ENCODE assay signal across 33 cellular contexts in the genomic region with DNA sequence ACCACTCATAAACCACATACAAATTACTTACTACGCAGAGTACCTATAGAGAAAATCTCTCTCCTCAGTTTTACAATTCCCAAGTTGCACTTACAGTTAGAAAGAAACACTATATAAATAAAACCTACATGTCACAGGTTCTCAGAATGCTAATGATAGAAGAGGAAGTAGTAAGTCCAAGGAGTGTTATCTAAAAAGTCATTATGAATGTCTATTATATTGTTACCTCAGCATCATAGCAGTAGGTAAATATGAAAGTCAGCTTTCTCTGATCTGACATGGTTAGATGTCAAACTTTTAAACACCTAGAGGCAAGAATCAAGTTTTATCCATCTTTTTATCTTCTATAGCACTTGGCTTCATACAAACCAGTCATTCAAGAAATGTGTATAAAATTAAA.
"Had no signal": no experiment of that assay in that cellular context is flagged by ENCODE, and none has a peak within 500 bp of the region (broad histone marks: within the 10 kb centered on the region; RNA-seq: fewer than 3 reads in every experiment).

No MANE protein-coding gene starts in this region.

- FAIRE-seq: frontal cortex had no signal

- ATAC-seq: activated CD4-positive, alpha-beta T cell treated with anti-CD3 and anti-CD28 coated beads for 36 hours; activated CD8-positive, alpha-beta memory T cell treated with anti-CD3 and anti-CD28 coated beads, Interleukin-2, amount 10 ng/mL, durations not matched to agents 7 days and 5 days; activated CD8-positive, alpha-beta T cell treated with anti-CD3 and anti-CD28 coated beads, Interleukin-2, amount 10 ng/mL, durations not matched to agents 7 days and 5 days; activated naive CD4-positive, alpha-beta T cell treated with anti-CD3 and anti-CD28 coated beads, Interleukin-2, amount 50 U/mL, for 72 hours; esophagus mucosa; T-cell had no signal

- H3K4me1 ChIP-seq: ascending aorta, breast epithelium had no signal

- H3K36me3 ChIP-seq: ascending aorta, breast epithelium had no signal

- H3K4me3 Mint-ChIP-seq: activated CD4-positive, alpha-beta memory T cell treated with anti-CD3 and anti-CD28 coated beads for 36 hours; activated CD4-positive, alpha-beta T cell treated with anti-CD3 and anti-CD28 coated beads for 36 hours; activated CD4-positive, alpha-beta T cell treated with anti-CD3 and anti-CD28 coated beads, Interleukin-2, amount 10 ng/mL, durations not matched to agents 24 days and 14 days; activated CD8-positive, alpha-beta memory T cell treated with anti-CD3 and anti-CD28 coated beads, Interleukin-2, amount 10 ng/mL, durations not matched to agents 7 days and 5 days; activated CD8-positive, alpha-beta T cell treated with anti-CD3 and anti-CD28 coated beads, Interleukin-2, amount 10 ng/mL, durations not matched to agents 7 days and 5 days; activated naive CD4-positive, alpha-beta T cell treated with anti-CD3 and anti-CD28 coated beads, Interleukin-2, amount 10 ng/mL, durations not matched to agents 7 days and 5 days; activated naive CD8-positive, alpha-beta T cell treated with anti-CD3 and anti-CD28 coated beads, Interleukin-2, amount 10 ng/mL, durations not matched to agents 7 days and 5 days; activated T-helper 1 cell treated with anti-CD3 and anti-CD28 coated beads, Interleukin-12 subunit alpha, Interleukin-12 subunit beta, Interleukin-2, Interleukin-4 antibody, amounts not matched to agents 30 ng/mL and 10 ng/mL and 1 ng/mL, durations not matched to agents 14 hours and 24 hours and 36 hours; brain; central memory CD8-positive, alpha-beta T cell; dendritic cell treated with granulocyte-macrophage colony-stimulating factor and Interleukin-4, amounts not matched to agents 40 ng/mL and 50 ng/mL, for 4 days; endodermal cell; T-cell; T-helper 1 cell treated with Interleukin-12 subunit alpha and Interleukin-12 subunit beta and Interleukin-4 antibody, amounts not matched to agents 30 μg/mL and 1 μg/mL, for 36 hours had no signal

- DNase-seq: activated CD4-positive, alpha-beta memory T cell treated with anti-CD3 and anti-CD28 coated beads for 36 hours; activated CD4-positive, alpha-beta T cell treated with anti-CD3 and anti-CD28 coated beads for 36 hours; activated CD4-positive, alpha-beta T cell treated with anti-CD3 and anti-CD28 coated beads, Interleukin-2, amount 10 ng/mL, durations not matched to agents 24 days and 14 days; activated CD4-positive, CD25-positive, alpha-beta regulatory T cell; activated CD4-positive, CD25-positive, alpha-beta regulatory T cell treated with anti-CD3 and anti-CD28 coated beads, Interleukin-2, amount 50 U/mL, for 72 hours; activated CD8-positive, alpha-beta memory T cell treated with anti-CD3 and anti-CD28 coated beads, Interleukin-2, amount 10 ng/mL, durations not matched to agents 7 days and 5 days; activated CD8-positive, alpha-beta memory T cell treated with anti-CD3 and anti-CD28 coated beads, Interleukin-2, amount 50 U/mL, for 4 hours; activated CD8-positive, alpha-beta T cell treated with anti-CD3 and anti-CD28 coated beads, Interleukin-2, amount 10 ng/mL, durations not matched to agents 7 days and 5 days; activated effector memory CD4-positive, alpha-beta T cell treated with anti-CD3 and anti-CD28 coated beads, Interleukin-2, amount 50 U/mL, for 16 hours; activated naive CD4-positive, alpha-beta T cell; activated naive CD4-positive, alpha-beta T cell treated with anti-CD3 and anti-CD28 coated beads, Interleukin-2, amount 10 ng/mL, durations not matched to agents 7 days and 5 days; activated naive CD8-positive, alpha-beta T cell treated with anti-CD3 and anti-CD28 coated beads, Interleukin-2, amount 10 ng/mL, durations not matched to agents 7 days and 5 days; activated T-cell treated with anti-CD3 and anti-CD28 coated beads, Interleukin-2, amount 50 U/mL, for 1 hour; activated T-cell treated with anti-CD3 and anti-CD28 coated beads, Interleukin-2, amount 50 U/mL, for 48 hours; dorsolateral prefrontal cortex; effector memory CD4-positive, alpha-beta T cell; endodermal cell; foreskin fibroblast; head of caudate nucleus; T-cell; T-helper 9 cell had no signal

- H3K9me3 ChIP-seq: ascending aorta, breast epithelium had no signal

- H3K4me3 ChIP-seq: ascending aorta, breast epithelium, coronary artery, dorsolateral prefrontal cortex had no signal

- H3K27me3 Mint-ChIP-seq: brain had no signal

- H3K27ac Mint-ChIP-seq: activated CD4-positive, alpha-beta memory T cell treated with anti-CD3 and anti-CD28 coated beads for 36 hours; activated CD4-positive, alpha-beta T cell treated with anti-CD3 and anti-CD28 coated beads for 36 hours; activated CD4-positive, alpha-beta T cell treated with anti-CD3 and anti-CD28 coated beads, Interleukin-2, amount 10 ng/mL, durations not matched to agents 24 days and 14 days; activated CD8-positive, alpha-beta memory T cell treated with anti-CD3 and anti-CD28 coated beads, Interleukin-2, amount 10 ng/mL, durations not matched to agents 7 days and 5 days; activated CD8-positive, alpha-beta T cell treated with anti-CD3 and anti-CD28 coated beads, Interleukin-2, amount 10 ng/mL, durations not matched to agents 7 days and 5 days; activated naive CD4-positive, alpha-beta T cell treated with anti-CD3 and anti-CD28 coated beads, Interleukin-2, amount 10 ng/mL, durations not matched to agents 7 days and 5 days; activated naive CD4-positive, alpha-beta T cell treated with anti-CD3 and anti-CD28 coated beads, Interleukin-2, amount 50 U/mL, for 72 hours; activated naive CD8-positive, alpha-beta T cell treated with anti-CD3 and anti-CD28 coated beads, Interleukin-2, amount 10 ng/mL, durations not matched to agents 7 days and 5 days; activated T-helper 1 cell treated with anti-CD3 and anti-CD28 coated beads, Interleukin-12 subunit alpha, Interleukin-12 subunit beta, Interleukin-2, Interleukin-4 antibody, amounts not matched to agents 30 ng/mL and 10 ng/mL and 1 ng/mL, durations not matched to agents 14 hours and 24 hours and 36 hours; activated T-helper 2 cell treated with anti-CD3 and anti-CD28 coated beads, Interferon-gamma antibody, Interleukin-2, Interleukin-4, amounts not matched to agents 10 μg/mL and 5 μg/mL and 100 μg/mL, durations not matched to agents 14 hours and 24 hours and 36 hours; brain; dendritic cell treated with granulocyte-macrophage colony-stimulating factor and Interleukin-4, amounts not matched to agents 40 ng/mL and 50 ng/mL, for 4 days; endodermal cell; T-cell; T-helper 1 cell treated with Interleukin-12 subunit alpha and Interleukin-12 subunit beta and Interleukin-4 antibody, amounts not matched to agents 30 μg/mL and 1 μg/mL, for 36 hours had no signal

- H3K9me3 Mint-ChIP-seq: activated CD4-positive, alpha-beta memory T cell treated with anti-CD3 and anti-CD28 coated beads for 36 hours; activated CD4-positive, alpha-beta T cell treated with anti-CD3 and anti-CD28 coated beads, Interleukin-2, amount 10 ng/mL, durations not matched to agents 24 days and 14 days; activated naive CD4-positive, alpha-beta T cell treated with anti-CD3 and anti-CD28 coated beads, Interleukin-2, amount 10 ng/mL, durations not matched to agents 7 days and 5 days; activated naive CD4-positive, alpha-beta T cell treated with anti-CD3 and anti-CD28 coated beads, Interleukin-2, amount 50 U/mL, for 72 hours; activated naive CD8-positive, alpha-beta T cell treated with anti-CD3 and anti-CD28 coated beads, Interleukin-2, amount 10 ng/mL, durations not matched to agents 7 days and 5 days; activated T-helper 1 cell treated with anti-CD3 and anti-CD28 coated beads, Interleukin-12 subunit alpha, Interleukin-12 subunit beta, Interleukin-2, Interleukin-4 antibody, amounts not matched to agents 30 ng/mL and 10 ng/mL and 1 ng/mL, durations not matched to agents 14 hours and 24 hours and 36 hours; activated T-helper 2 cell treated with anti-CD3 and anti-CD28 coated beads, Interferon-gamma antibody, Interleukin-2, Interleukin-4, amounts not matched to agents 10 μg/mL and 5 μg/mL and 100 μg/mL, durations not matched to agents 14 hours and 24 hours and 36 hours; central memory CD8-positive, alpha-beta T cell; endodermal cell; T-cell; T-helper 1 cell treated with Interleukin-12 subunit alpha and Interleukin-12 subunit beta and Interleukin-4 antibody, amounts not matched to agents 30 μg/mL and 1 μg/mL, for 36 hours had no signal

- H3K36me3 Mint-ChIP-seq: activated CD4-positive, alpha-beta memory T cell treated with anti-CD3 and anti-CD28 coated beads for 36 hours; activated CD8-positive, alpha-beta memory T cell treated with anti-CD3 and anti-CD28 coated beads, Interleukin-2, amount 10 ng/mL, durations not matched to agents 7 days and 5 days; activated naive CD4-positive, alpha-beta T cell treated with anti-CD3 and anti-CD28 coated beads, Interleukin-2, amount 10 ng/mL, durations not matched to agents 7 days and 5 days; activated naive CD4-positive, alpha-beta T cell treated with anti-CD3 and anti-CD28 coated beads, Interleukin-2, amount 50 U/mL, for 72 hours; activated naive CD8-positive, alpha-beta T cell treated with anti-CD3 and anti-CD28 coated beads, Interleukin-2, amount 10 ng/mL, durations not matched to agents 7 days and 5 days; brain; T-cell had no signal

- H3K4me1 Mint-ChIP-seq: activated CD4-positive, alpha-beta T cell treated with anti-CD3 and anti-CD28 coated beads for 36 hours; activated CD4-positive, alpha-beta T cell treated with anti-CD3 and anti-CD28 coated beads, Interleukin-2, amount 10 ng/mL, durations not matched to agents 24 days and 14 days; activated CD8-positive, alpha-beta memory T cell treated with anti-CD3 and anti-CD28 coated beads, Interleukin-2, amount 10 ng/mL, durations not matched to agents 7 days and 5 days; activated naive CD4-positive, alpha-beta T cell treated with anti-CD3 and anti-CD28 coated beads, Interleukin-2, amount 10 ng/mL, durations not matched to agents 7 days and 5 days; activated naive CD8-positive, alpha-beta T cell treated with anti-CD3 and anti-CD28 coated beads, Interleukin-2, amount 10 ng/mL, durations not matched to agents 7 days and 5 days; central memory CD8-positive, alpha-beta T cell; T-cell had no signal
